ENCODE assay signal across 8 cellular contexts in the genomic region with DNA sequence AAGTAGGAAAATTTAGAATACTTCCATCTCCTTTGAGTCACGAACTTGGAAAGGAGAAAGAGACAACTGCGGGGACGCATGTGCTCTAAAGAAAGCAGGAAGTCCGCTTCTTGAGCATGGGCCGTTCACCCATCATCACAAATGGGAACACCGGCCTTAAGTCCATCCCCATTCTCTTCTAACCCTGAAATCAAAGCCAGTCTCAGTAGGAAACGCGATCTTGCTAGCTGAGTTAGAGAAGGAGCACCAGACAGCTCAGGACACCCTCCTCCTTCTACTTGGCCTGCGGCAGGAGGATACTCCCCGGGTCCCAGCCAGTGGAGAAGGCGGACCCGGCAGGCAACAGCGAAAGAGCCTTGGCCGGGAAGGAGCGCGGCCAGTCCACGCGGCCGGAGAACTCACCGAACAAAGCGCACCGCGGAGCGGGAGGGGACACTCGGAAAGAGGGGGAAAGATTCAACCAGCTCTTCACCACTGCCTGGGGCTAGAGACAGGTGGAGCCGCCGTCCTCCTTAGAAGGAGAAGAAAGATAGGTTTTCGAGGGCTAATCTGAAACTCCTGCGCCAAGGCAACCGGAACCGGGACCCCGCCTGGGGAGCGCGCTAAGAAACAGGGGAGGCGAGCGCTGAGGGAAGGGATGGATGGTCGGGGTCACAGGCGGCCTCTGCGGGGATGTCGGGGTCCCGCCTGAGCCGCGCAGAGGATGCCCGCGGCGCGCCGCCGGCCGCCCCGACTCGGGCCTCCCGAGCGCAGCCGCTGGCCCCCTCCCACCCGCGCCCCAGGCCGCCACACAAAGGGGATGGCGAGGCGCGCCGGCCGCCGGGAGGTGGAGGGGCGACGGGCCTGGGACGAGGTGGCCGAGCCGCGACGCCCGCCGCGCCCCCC. TPM values are rescaled to one million over a fixed set of nuclear protein-coding genes. Genes with fewer than 3 reads are reported as not detected.
DNase-seq lines count a peak whose midpoint lies in the region; ATAC-seq and TF ChIP-seq lines count a peak whose summit lies in the region.

No MANE protein-coding gene starts in this region.

- peaks cover 32% of the 10 kb centered on the region for H3K4me1 Mint-ChIP-seq in activated CD8-positive, alpha-beta T cell treated with anti-CD3 and anti-CD28 coated beads for 36 hours (ENCODE audit: low read depth)
- H3K4me1 Mint-ChIP-seq in endodermal cell: peaks cover 6% of the 10 kb centered on the region

- H3K9me3 ChIP-seq in endodermal cell (ENCODE audit: control insufficient read depth, low read length) (no peaks in the 10 kb centered on the region), mononuclear cell (ENCODE audit: low read depth, low read length) (no peaks in the 10 kb centered on the region)

- H3K9ac ChIP-seq in endodermal cell (ENCODE audit: extremely low read depth, low read length, poor library complexity, severe bottlenecking): peak overlapping the region; percentile 80

- no peaks in the 10 kb centered on the region for H3K36me3 ChIP-seq in endodermal cell (ENCODE audit: control insufficient read depth, insufficient read depth, low read length)

- H3K4me1 ChIP-seq in endodermal cell (ENCODE audit: control insufficient read depth, insufficient read depth, low read length) (no peaks in the 10 kb centered on the region), mononuclear cell (ENCODE audit: insufficient read depth, low read length) (peaks cover 40% of the 10 kb centered on the region)

- intact Hi-C loops in activated CD8-positive, alpha-beta T cell treated with anti-CD3 and anti-CD28 coated beads for 36 hours (cut with micrococcal nuclease): loop anchor here (10.0 kb wide), 1 partner anchor 151 kb away; no protein-coding TSS in a partner anchor

- WGBS in endodermal cell (ENCODE audit: insufficient coverage in 1 of 2, insufficient read length in 1 of 2), 2 experiments: 0% methylated on average over 3 to 74 of the region's 74 CpGs

- H3K36me3 Mint-ChIP-seq in activated CD8-positive, alpha-beta T cell treated with anti-CD3 and anti-CD28 coated beads for 36 hours (ENCODE audit: low read depth): peaks cover 23% of the 10 kb centered on the region
- peaks cover 9% of the 10 kb centered on the region for H3K36me3 Mint-ChIP-seq in endodermal cell (ENCODE audit: low read depth)

- peak overlapping the region; percentile 92 for H3K4me3 ChIP-seq in endodermal cell (ENCODE audit: low read length)
- peak overlapping the region; percentile 86 for H3K4me3 ChIP-seq in mononuclear cell (ENCODE audit: low read length)

- peak; percentile 67 for DNase-seq in ACHN
- DNase-seq in NCI-H345 treated with DMSO at 0.1 percent for 48 hours (lab: John Stamatoyannopoulos, UW; ENCODE audit: unreplicated experiment): peak; percentile 13
- peak; percentile 43 for DNase-seq in activated CD8-positive, alpha-beta T cell treated with anti-CD3 and anti-CD28 coated beads for 36 hours
- DNase-seq in endodermal cell: peak; percentile 81
- peak; percentile 12 to 15 for DNase-seq in stimulated activated CD8-positive, alpha-beta memory T cell treated with anti-CD3 and anti-CD28 coated beads, Interleukin-7, amount 100 ng/mL, for 48 hours (ENCODE audit: extremely low read depth in 1 of 2, low read depth in 1 of 2)

- in situ Hi-C loops in ACHN (cut with HindIII; ENCODE audit: low pct_ligation_motif_present, low pct_unique_long_range_greater_than_20kb, low sequenced_read_pairs): no loop called here

- POLR2A ChIA-PET in activated CD8-positive, alpha-beta T cell treated with anti-CD3 and anti-CD28 coated beads for 36 hours (lab: Charles Lee): interaction anchor here (0.7 to 1.5 kb wide), 4 partner anchors 12 to 198 kb away, joined by 3 to 4 read pairs (median 3); a partner anchor contains a TSS

- H3K27me3 ChIP-seq in endodermal cell (ENCODE audit: control insufficient read depth, insufficient read depth, low read length, poor library complexity, severe bottlenecking) (no peaks in the 10 kb centered on the region), mononuclear cell (ENCODE audit: insufficient read depth, low read length) (no peaks in the 10 kb centered on the region)

- no peak for TF ChIP-seq CTCF in activated CD8-positive, alpha-beta T cell treated with anti-CD3 and anti-CD28 coated beads for 36 hours (IDR thresholded peaks at IDR 0.05)
- no peak for TF ChIP-seq CTCF in endodermal cell (conservative IDR thresholded peaks at IDR 0.05)

- H3K27ac Mint-ChIP-seq in activated CD8-positive, alpha-beta T cell treated with anti-CD3 and anti-CD28 coated beads for 36 hours: peak overlapping the region; percentile 95
- peak overlapping the region; percentile 96 for H3K27ac Mint-ChIP-seq in endodermal cell

- peak overlapping the region; percentile 95 for H3K4me3 Mint-ChIP-seq in activated CD8-positive, alpha-beta T cell treated with anti-CD3 and anti-CD28 coated beads for 36 hours
- peak overlapping the region; percentile 100 for H3K4me3 Mint-ChIP-seq in endodermal cell

- peak; percentile 14 for ATAC-seq in GM18499 (IDR thresholded peaks at IDR 0.05; ENCODE audit: insufficient read depth, unreplicated experiment)
- ATAC-seq in HG02870 (IDR thresholded peaks at IDR 0.05; ENCODE audit: unreplicated experiment): peak; percentile 19
- peak; percentile 1 for ATAC-seq in activated CD8-positive, alpha-beta T cell treated with anti-CD3 and anti-CD28 coated beads for 36 hours

- peak overlapping the region; percentile 98 for H3K27ac ChIP-seq in endodermal cell (ENCODE audit: low read depth, low read length)

- no peaks in the 10 kb centered on the region for H3K9me3 Mint-ChIP-seq in activated CD8-positive, alpha-beta T cell treated with anti-CD3 and anti-CD28 coated beads for 36 hours
- no peaks in the 10 kb centered on the region for H3K9me3 Mint-ChIP-seq in endodermal cell

- CTCF ChIA-PET in activated CD8-positive, alpha-beta T cell treated with anti-CD3 and anti-CD28 coated beads for 36 hours (lab: Charles Lee): interaction anchor here (0.6 to 1.3 kb wide), 3 partner anchors 9 to 125 kb away, joined by 3 to 4 read pairs (median 3); no protein-coding TSS in a partner anchor

- H3K27me3 Mint-ChIP-seq in activated CD8-positive, alpha-beta T cell treated with anti-CD3 and anti-CD28 coated beads for 36 hours: no peaks in the 10 kb centered on the region
- no peaks in the 10 kb centered on the region for H3K27me3 Mint-ChIP-seq in endodermal cell (ENCODE audit: insufficient read depth)

RNA-seq across cellular contexts. Expression of a gene that starts 0.8 kb away (rescaled TPM):
- total RNA-seq in activated CD8-positive, alpha-beta T cell treated with anti-CD3 and anti-CD28 coated beads for 36 hours: 10 to 100 TPM; 48.0 to 48.8 TPM
- 10 to 100 TPM; 58.4 to 83.8 TPM for total RNA-seq in endodermal cell
- 50.7 TPM for polyA plus RNA-seq in endodermal cell (2013, experiment 1 of 2)
- polyA plus RNA-seq in endodermal cell (2013, experiment 2 of 2): 49.1 TPM
- total RNA-seq in mononuclear cell: 69.8 TPM

Comparison
In these comparisons a context has a peak if more than half of its experiments do, and no peak if none do; other contexts are left out.
1. Peak in every context shown above with its lines: DNase-seq, ATAC-seq, H3K4me3 ChIP-seq and H3K27ac ChIP-seq.
2. DNase-seq: peak in every context shown above with its lines; median percentile 81 in endodermal cell; 67 in ACHN; 43 in activated CD8-positive, alpha-beta T cell treated with anti-CD3 and anti-CD28 coated beads for 36 hours; 14 in stimulated activated CD8-positive, alpha-beta memory T cell treated with anti-CD3 and anti-CD28 coated beads, Interleukin-7, amount 100 ng/mL, for 48 hours; 13 in NCI-H345 treated with DMSO at 0.1 percent for 48 hours.